1 cellular context compared by ENCODE assay signal in genomic region chr10:75238182-75239180, GRCh38.
TF ChIP-seq lines count a peak whose summit lies in the region.

No MANE protein-coding gene starts in this region.

TF ChIP-seq in K562, 482 proteins besides CTCF, POLR2A, EP300 and RAD21:
- TF ChIP-seq L3MBTL2 (IDR thresholded peaks at IDR 0.05) (peak; percentile 77), MYC (IDR thresholded peaks at IDR 0.05; ENCODE audit: low read depth, low read length) (peak; percentile 27; the same call in 1 of the 2 replicates), MYC (CRISPR knock-in tag; IDR thresholded peaks at IDR 0.05; ENCODE audit: borderline replicate concordance, low read depth) (no peak), MNT (conservative IDR thresholded peaks at IDR 0.05) (0 out of 4 replicates have a peak, but pooled peaks of 1 of the 2 experiments have one; percentile 23), RBFOX2 (IDR thresholded peaks at IDR 0.05; ENCODE audit: low read depth, low read length) (peak; percentile 26; the same call in 1 of the 2 replicates), CREM (IDR thresholded peaks at IDR 0.05; ENCODE audit: low read depth) (no peak), STAT5B (CRISPR knock-in tag; IDR thresholded peaks at IDR 0.05) (no peak), KLF1 (tag; IDR thresholded peaks at IDR 0.05) (no peak), ARID3A (IDR thresholded peaks at IDR 0.05; ENCODE audit: borderline replicate concordance, low read depth, low read length) (no peak), ZNF239 (CRISPR knock-in tag; IDR thresholded peaks at IDR 0.05) (no peak), EGR1 (conservative IDR thresholded peaks at IDR 0.05) (0 out of 2 replicates have a peak, but pooled peaks have one; percentile 2), NR2C1 (IDR thresholded peaks at IDR 0.05) (peak; percentile 74), NR2C1 (tag; IDR thresholded peaks at IDR 0.05) (peak; percentile 70), BACH1 (tag; IDR thresholded peaks at IDR 0.05) (no peak), BMI1 (IDR thresholded peaks at IDR 0.05; ENCODE audit: low read length) (no peak), ZFX (CRISPR knock-in tag; IDR thresholded peaks at IDR 0.05) (peak; percentile 31; the same call in 1 of the 2 replicates), ZNF592 (IDR thresholded peaks at IDR 0.05) (peak; percentile 68; the same call in 1 of the 2 replicates), NR2C2 (CRISPR knock-in tag; IDR thresholded peaks at IDR 0.05) (no peak), NR2C2 (tag; IDR thresholded peaks at IDR 0.05) (peak; percentile 14; the same call in 1 of the 2 replicates), E2F6 (IDR thresholded peaks at IDR 0.05; ENCODE audit: borderline replicate concordance in 1 of 2, extremely low read depth in 1 of 2, insufficient read depth in 1 of 2, insufficient read length in 1 of 2, low read depth in 1 of 2, low read length in 1 of 2, poor library complexity in 1 of 2, severe bottlenecking in 1 of 2) (peak; percentile 49 to 80), PYGO2 (tag; IDR thresholded peaks at IDR 0.05) (no peak), PPARD (CRISPR knock-in tag; IDR thresholded peaks at IDR 0.05) (no peak), ZKSCAN8 (CRISPR knock-in tag; IDR thresholded peaks at IDR 0.05) (peak; percentile 97), ZNF3 (CRISPR knock-in tag; IDR thresholded peaks at IDR 0.05) (no peak), ZNF436 (CRISPR knock-in tag; IDR thresholded peaks at IDR 0.05) (no peak)
- TF ChIP-seq, protein P1, sequence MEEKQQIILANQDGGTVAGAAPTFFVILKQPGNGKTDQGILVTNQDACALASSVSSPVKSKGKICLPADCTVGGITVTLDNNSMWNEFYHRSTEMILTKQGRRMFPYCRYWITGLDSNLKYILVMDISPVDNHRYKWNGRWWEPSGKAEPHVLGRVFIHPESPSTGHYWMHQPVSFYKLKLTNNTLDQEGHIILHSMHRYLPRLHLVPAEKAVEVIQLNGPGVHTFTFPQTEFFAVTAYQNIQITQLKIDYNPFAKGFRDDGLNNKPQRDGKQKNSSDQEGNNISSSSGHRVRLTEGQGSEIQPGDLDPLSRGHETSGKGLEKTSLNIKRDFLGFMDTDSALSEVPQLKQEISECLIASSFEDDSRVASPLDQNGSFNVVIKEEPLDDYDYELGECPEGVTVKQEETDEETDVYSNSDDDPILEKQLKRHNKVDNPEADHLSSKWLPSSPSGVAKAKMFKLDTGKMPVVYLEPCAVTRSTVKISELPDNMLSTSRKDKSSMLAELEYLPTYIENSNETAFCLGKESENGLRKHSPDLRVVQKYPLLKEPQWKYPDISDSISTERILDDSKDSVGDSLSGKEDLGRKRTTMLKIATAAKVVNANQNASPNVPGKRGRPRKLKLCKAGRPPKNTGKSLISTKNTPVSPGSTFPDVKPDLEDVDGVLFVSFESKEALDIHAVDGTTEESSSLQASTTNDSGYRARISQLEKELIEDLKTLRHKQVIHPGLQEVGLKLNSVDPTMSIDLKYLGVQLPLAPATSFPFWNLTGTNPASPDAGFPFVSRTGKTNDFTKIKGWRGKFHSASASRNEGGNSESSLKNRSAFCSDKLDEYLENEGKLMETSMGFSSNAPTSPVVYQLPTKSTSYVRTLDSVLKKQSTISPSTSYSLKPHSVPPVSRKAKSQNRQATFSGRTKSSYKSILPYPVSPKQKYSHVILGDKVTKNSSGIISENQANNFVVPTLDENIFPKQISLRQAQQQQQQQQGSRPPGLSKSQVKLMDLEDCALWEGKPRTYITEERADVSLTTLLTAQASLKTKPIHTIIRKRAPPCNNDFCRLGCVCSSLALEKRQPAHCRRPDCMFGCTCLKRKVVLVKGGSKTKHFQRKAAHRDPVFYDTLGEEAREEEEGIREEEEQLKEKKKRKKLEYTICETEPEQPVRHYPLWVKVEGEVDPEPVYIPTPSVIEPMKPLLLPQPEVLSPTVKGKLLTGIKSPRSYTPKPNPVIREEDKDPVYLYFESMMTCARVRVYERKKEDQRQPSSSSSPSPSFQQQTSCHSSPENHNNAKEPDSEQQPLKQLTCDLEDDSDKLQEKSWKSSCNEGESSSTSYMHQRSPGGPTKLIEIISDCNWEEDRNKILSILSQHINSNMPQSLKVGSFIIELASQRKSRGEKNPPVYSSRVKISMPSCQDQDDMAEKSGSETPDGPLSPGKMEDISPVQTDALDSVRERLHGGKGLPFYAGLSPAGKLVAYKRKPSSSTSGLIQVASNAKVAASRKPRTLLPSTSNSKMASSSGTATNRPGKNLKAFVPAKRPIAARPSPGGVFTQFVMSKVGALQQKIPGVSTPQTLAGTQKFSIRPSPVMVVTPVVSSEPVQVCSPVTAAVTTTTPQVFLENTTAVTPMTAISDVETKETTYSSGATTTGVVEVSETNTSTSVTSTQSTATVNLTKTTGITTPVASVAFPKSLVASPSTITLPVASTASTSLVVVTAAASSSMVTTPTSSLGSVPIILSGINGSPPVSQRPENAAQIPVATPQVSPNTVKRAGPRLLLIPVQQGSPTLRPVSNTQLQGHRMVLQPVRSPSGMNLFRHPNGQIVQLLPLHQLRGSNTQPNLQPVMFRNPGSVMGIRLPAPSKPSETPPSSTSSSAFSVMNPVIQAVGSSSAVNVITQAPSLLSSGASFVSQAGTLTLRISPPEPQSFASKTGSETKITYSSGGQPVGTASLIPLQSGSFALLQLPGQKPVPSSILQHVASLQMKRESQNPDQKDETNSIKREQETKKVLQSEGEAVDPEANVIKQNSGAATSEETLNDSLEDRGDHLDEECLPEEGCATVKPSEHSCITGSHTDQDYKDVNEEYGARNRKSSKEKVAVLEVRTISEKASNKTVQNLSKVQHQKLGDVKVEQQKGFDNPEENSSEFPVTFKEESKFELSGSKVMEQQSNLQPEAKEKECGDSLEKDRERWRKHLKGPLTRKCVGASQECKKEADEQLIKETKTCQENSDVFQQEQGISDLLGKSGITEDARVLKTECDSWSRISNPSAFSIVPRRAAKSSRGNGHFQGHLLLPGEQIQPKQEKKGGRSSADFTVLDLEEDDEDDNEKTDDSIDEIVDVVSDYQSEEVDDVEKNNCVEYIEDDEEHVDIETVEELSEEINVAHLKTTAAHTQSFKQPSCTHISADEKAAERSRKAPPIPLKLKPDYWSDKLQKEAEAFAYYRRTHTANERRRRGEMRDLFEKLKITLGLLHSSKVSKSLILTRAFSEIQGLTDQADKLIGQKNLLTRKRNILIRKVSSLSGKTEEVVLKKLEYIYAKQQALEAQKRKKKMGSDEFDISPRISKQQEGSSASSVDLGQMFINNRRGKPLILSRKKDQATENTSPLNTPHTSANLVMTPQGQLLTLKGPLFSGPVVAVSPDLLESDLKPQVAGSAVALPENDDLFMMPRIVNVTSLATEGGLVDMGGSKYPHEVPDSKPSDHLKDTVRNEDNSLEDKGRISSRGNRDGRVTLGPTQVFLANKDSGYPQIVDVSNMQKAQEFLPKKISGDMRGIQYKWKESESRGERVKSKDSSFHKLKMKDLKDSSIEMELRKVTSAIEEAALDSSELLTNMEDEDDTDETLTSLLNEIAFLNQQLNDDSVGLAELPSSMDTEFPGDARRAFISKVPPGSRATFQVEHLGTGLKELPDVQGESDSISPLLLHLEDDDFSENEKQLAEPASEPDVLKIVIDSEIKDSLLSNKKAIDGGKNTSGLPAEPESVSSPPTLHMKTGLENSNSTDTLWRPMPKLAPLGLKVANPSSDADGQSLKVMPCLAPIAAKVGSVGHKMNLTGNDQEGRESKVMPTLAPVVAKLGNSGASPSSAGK (IDR thresholded peaks at IDR 0.05) = peak; percentile 85
- TF ChIP-seq, protein P2, sequence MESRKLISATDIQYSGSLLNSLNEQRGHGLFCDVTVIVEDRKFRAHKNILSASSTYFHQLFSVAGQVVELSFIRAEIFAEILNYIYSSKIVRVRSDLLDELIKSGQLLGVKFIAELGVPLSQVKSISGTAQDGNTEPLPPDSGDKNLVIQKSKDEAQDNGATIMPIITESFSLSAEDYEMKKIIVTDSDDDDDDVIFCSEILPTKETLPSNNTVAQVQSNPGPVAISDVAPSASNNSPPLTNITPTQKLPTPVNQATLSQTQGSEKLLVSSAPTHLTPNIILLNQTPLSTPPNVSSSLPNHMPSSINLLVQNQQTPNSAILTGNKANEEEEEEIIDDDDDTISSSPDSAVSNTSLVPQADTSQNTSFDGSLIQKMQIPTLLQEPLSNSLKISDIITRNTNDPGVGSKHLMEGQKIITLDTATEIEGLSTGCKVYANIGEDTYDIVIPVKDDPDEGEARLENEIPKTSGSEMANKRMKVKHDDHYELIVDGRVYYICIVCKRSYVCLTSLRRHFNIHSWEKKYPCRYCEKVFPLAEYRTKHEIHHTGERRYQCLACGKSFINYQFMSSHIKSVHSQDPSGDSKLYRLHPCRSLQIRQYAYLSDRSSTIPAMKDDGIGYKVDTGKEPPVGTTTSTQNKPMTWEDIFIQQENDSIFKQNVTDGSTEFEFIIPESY (CRISPR knock-in tag; IDR thresholded peaks at IDR 0.05) = peak; percentile 95
- TF ChIP-seq, protein P3, sequence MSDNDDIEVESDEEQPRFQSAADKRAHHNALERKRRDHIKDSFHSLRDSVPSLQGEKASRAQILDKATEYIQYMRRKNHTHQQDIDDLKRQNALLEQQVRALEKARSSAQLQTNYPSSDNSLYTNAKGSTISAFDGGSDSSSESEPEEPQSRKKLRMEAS (CRISPR knock-in tag; IDR thresholded peaks at IDR 0.05) = peak; percentile 70
TF ChIP-seq in K562: peak in this region for 14.
